In genomic region chr17:48543854-48544355, GRCh38 we compare ENCODE assay signal across 8 cellular contexts. TPM values are rescaled to one million over a fixed set of nuclear protein-coding genes. Genes with fewer than 3 reads are reported as not detected.
A peak's percentile ranks its signal among the peaks of the same experiment; 100 is the strongest.
DNase-seq lines count a peak whose midpoint lies in the region; TF ChIP-seq lines count a peak whose summit lies in the region.

No MANE protein-coding gene starts in this region.

- no peaks in the 10 kb centered on the region for H3K79me2 ChIP-seq in MM.1S (ENCODE audit: low read length)
- H3K79me2 ChIP-seq in mammary epithelial cell (ENCODE audit: insufficient read depth, low read length), result peaks cover 49% of the 10 kb centered on the region

- CTCF ChIA-PET in CD4-positive, alpha-beta memory T cell (lab: Charles Lee; ENCODE audit: partially characterized antibody), result interaction anchor here (0.9 kb wide), 1 partner anchor 36 kb away, joined by 3 read pairs; no protein-coding TSS in a partner anchor
- CTCF ChIA-PET in mammary epithelial cell (lab: Charles Lee; ENCODE audit: low non-redundant PET), result no interaction called here

- no peaks in the 10 kb centered on the region for H3K36me3 ChIP-seq in CD4-positive, alpha-beta memory T cell (ENCODE audit: insufficient read depth, low read length)
- H3K36me3 ChIP-seq in MM.1S (replicated peaks; ENCODE audit: insufficient read depth, low read length) (no peaks in the 10 kb centered on the region), mammary epithelial cell (ENCODE audit: insufficient read depth, low read length) (no peaks in the 10 kb centered on the region), mucosa of rectum (ENCODE audit: control insufficient read depth in 2 of 2, insufficient read depth in 2 of 2, low read length in 2 of 2) (no peaks in the 10 kb centered on the region), tibial nerve (no peaks in the 10 kb centered on the region)

- H2AFZ ChIP-seq in MM.1S (ENCODE audit: low read length), result 0 out of 2 replicates have a peak overlapping the region, but pooled peaks have one; percentile 39
- H2AFZ ChIP-seq in mammary epithelial cell (ENCODE audit: low read depth, low read length), result peak overlapping the region; percentile 85

- H3K4me3 Mint-ChIP-seq in CD4-positive, alpha-beta memory T cell, result peak overlapping the region; percentile 89 to 99 (median 94)

- no peaks in the 10 kb centered on the region for H3K9me2 ChIP-seq in MM.1S (replicated peaks; ENCODE audit: insufficient read depth, low read length)

- DNase-seq in CD4-positive, alpha-beta memory T cell, result peak in 3 of 5 donors; percentile 22 to 25 (median 23)
- DNase-seq in MM.1S (no peak), mammary epithelial cell (peak; percentile 52), tibial nerve (ENCODE audit: low spot score in 2 of 2) (no peak), MV-4-11 (lab: John Stamatoyannopoulos, UW) (no peak), islet precursor cell (no peak), Ammon's horn (ENCODE audit: low spot score) (no peak)

- no peaks in the 10 kb centered on the region for H3F3A ChIP-seq in MM.1S (ENCODE audit: insufficient read depth, low read length)

- H4K20me1 ChIP-seq in MM.1S (ENCODE audit: insufficient read depth, low read length) (no peaks in the 10 kb centered on the region), mammary epithelial cell (ENCODE audit: insufficient read depth, low read length) (no peaks in the 10 kb centered on the region)

- H3K27ac Mint-ChIP-seq in CD4-positive, alpha-beta memory T cell, result peak overlapping the region; percentile 87 to 97 (median 93)

- H3K9me3 ChIP-seq in CD4-positive, alpha-beta memory T cell (ENCODE audit: control insufficient read depth in 1 of 2, low read length in 2 of 2), result no peaks in the 10 kb centered on the region
- no peaks in the 10 kb centered on the region for H3K9me3 ChIP-seq in MM.1S (replicated peaks; ENCODE audit: insufficient read depth, low read length)
- H3K9me3 ChIP-seq in mammary epithelial cell (replicated peaks; ENCODE audit: insufficient read depth, low read length), result no peaks in the 10 kb centered on the region
- no peaks in the 10 kb centered on the region for H3K9me3 ChIP-seq in mucosa of rectum (ENCODE audit: control insufficient read depth in 2 of 2, low read length in 2 of 2)
- no peaks in the 10 kb centered on the region for H3K9me3 ChIP-seq in tibial nerve

- POLR2A ChIA-PET in CD4-positive, alpha-beta memory T cell (lab: Charles Lee; ENCODE audit: partially characterized antibody), result interaction anchor here (0.8 to 2.8 kb wide), 9 partner anchors 12 to 894 kb away, joined by 3 to 12 read pairs (median 3); partner anchors contain the start of gene KPNB1

- peaks cover 34% of the 10 kb centered on the region for H3K4me1 ChIP-seq in CD4-positive, alpha-beta memory T cell (ENCODE audit: insufficient read depth, low read length)
- H3K4me1 ChIP-seq in MM.1S (ENCODE audit: low read length) (peaks cover 5% of the 10 kb centered on the region; the same call in 1 of the 2 replicates), mammary epithelial cell (ENCODE audit: insufficient read depth, low read length) (peaks cover 29% of the 10 kb centered on the region), mucosa of rectum (ENCODE audit: control insufficient read depth in 2 of 2, insufficient read depth in 2 of 2, low read length in 2 of 2) (peaks cover 15 to 18% of the 10 kb centered on the region in 2 donors), tibial nerve (peaks cover 0 to 32% (median 2%) of the 10 kb centered on the region in 4 donors)

- H3K27ac ChIP-seq in CD4-positive, alpha-beta memory T cell (ENCODE audit: low read depth, low read length), result peak overlapping the region; percentile 86
- H3K27ac ChIP-seq in MM.1S (ENCODE audit: low read length) (no peak overlapping the region), mammary epithelial cell (ENCODE audit: insufficient read depth, low read depth, low read length) (peak overlapping the region; percentile 86), mucosa of rectum (ENCODE audit: low read depth in 2 of 2, low read length in 2 of 2) (peak overlapping the region; percentile 66 to 87), tibial nerve (peak overlapping the region; percentile 89 to 96 (median 92))

- no peak for TF ChIP-seq POLR2A in tibial nerve (IDR thresholded peaks at IDR 0.05)

- H3K4me3 ChIP-seq in CD4-positive, alpha-beta memory T cell (ENCODE audit: low read length in 2 of 2), result peak overlapping the region; percentile 74 to 86
- peak overlapping the region; percentile 66; the same call in 1 of the 2 replicates for H3K4me3 ChIP-seq in MM.1S (ENCODE audit: low read length)
- H3K4me3 ChIP-seq in mammary epithelial cell (replicated peaks in 1 of 3; ENCODE audit: insufficient read depth in 1 of 3, low read depth in 2 of 3, low read length in 3 of 3), result peak overlapping the region; percentile 64 to 85 (median 78)
- peak overlapping the region; percentile 60 to 80 for H3K4me3 ChIP-seq in mucosa of rectum (ENCODE audit: low read length in 2 of 2)
- peak overlapping the region; percentile 51 to 66 (median 59) for H3K4me3 ChIP-seq in tibial nerve

- TF ChIP-seq EP300 in tibial nerve (IDR thresholded peaks at IDR 0.05), result no peak

- TF ChIP-seq CTCF in MM.1S (IDR thresholded peaks at IDR 0.05; ENCODE audit: low read length), result no peak
- TF ChIP-seq CTCF in mammary epithelial cell (conservative IDR thresholded peaks at IDR 0.05 in 1 of 2, IDR thresholded peaks at IDR 0.05 in 1 of 2; ENCODE audit: extremely low read depth in 1 of 2, insufficient read depth in 1 of 2, low read depth in 1 of 2, low read length in 2 of 2), result no peak
- no peak for TF ChIP-seq CTCF in tibial nerve (IDR thresholded peaks at IDR 0.05)

- BruUV-seq in mammary epithelial cell (replicated peaks; lab: Mats Ljungman, UMichigan), result no TSS peak

- H3K4me2 ChIP-seq in MM.1S (ENCODE audit: low read depth, low read length) (peak overlapping the region; percentile 92), mammary epithelial cell (ENCODE audit: insufficient read depth, low read depth, low read length) (peak overlapping the region; percentile 94)

- intact Hi-C loops in CD4-positive, alpha-beta memory T cell (cut with micrococcal nuclease), result loop anchor here (1.0 to 5.0 kb wide), 3 partner anchors 34 to 52 kb away; partner anchors contain the start of gene HOXB4
- intact Hi-C loops in mammary epithelial cell (cut with micrococcal nuclease), result loop anchor here (1.0 to 2.0 kb wide), 2 partner anchors 10 to 51 kb away; no protein-coding TSS in a partner anchor

- H3K36me3 Mint-ChIP-seq in CD4-positive, alpha-beta memory T cell, result peaks cover 0 to 20% of the 10 kb centered on the region in 2 donors

- peaks cover 6 to 7% of the 10 kb centered on the region in 2 donors for H3K27me3 Mint-ChIP-seq in CD4-positive, alpha-beta memory T cell

- WGBS in mammary epithelial cell (ENCODE audit: low coverage, missing lambda C conversion rate), result 0% methylated on average over 10 of the region's 20 CpGs
- 2 to 3% methylated on average over 17 to 20 of the region's 20 CpGs for WGBS in tibial nerve, 2 donors

- no peaks in the 10 kb centered on the region for H3K9me3 Mint-ChIP-seq in CD4-positive, alpha-beta memory T cell

- no peaks in the 10 kb centered on the region for H3K27me3 ChIP-seq in CD4-positive, alpha-beta memory T cell (ENCODE audit: insufficient read depth, low read length)
- H3K27me3 ChIP-seq in MM.1S (replicated peaks; ENCODE audit: insufficient read depth, low read length) (peaks cover 16% of the 10 kb centered on the region), mammary epithelial cell (ENCODE audit: insufficient read depth, low read length) (no peaks in the 10 kb centered on the region), mucosa of rectum (ENCODE audit: control insufficient read depth in 2 of 2, insufficient read depth in 2 of 2, low read length in 2 of 2) (peaks cover 0 to 3% of the 10 kb centered on the region in 2 donors), tibial nerve (peaks cover 0 to 61% of the 10 kb centered on the region in 2 donors)

- dilution Hi-C loops in mammary epithelial cell (cut with HindIII; ENCODE audit: low sequenced_read_pairs), result no loop called here

- peaks cover 13 to 80% (median 43%) of the 10 kb centered on the region in 4 donors for H3K4me1 Mint-ChIP-seq in CD4-positive, alpha-beta memory T cell

- in situ Hi-C loops in mammary epithelial cell (cut with MboI; ENCODE audit: low sequenced_read_pairs in 2 of 2), result no loop called here

- H3K9ac ChIP-seq in MM.1S (ENCODE audit: low read length) (no peak overlapping the region), mammary epithelial cell (ENCODE audit: insufficient read depth, low read length) (peak overlapping the region; percentile 96), mucosa of rectum (ENCODE audit: low read depth in 1 of 2, low read length in 2 of 2) (peak overlapping the region; percentile 63 to 79)

RNA-seq across cellular contexts. Expression of gene HOXB2, which starts 1.0 kb away (rescaled TPM):
- 10 to 100 TPM; 34.4 to 39.2 TPM for total RNA-seq in CD4-positive, alpha-beta memory T cell
- polyA plus RNA-seq in CD4-positive, alpha-beta memory T cell, result 10 to 100 TPM; 12.7 to 36.5 TPM
- total RNA-seq in mammary epithelial cell, result 10 to 100 TPM in 1 of 2 donors, 1 to 10 TPM in 1; 3.3 to 18.9 TPM
- polyA plus RNA-seq in mammary epithelial cell, result 6.7 TPM
- polyA minus RNA-seq in mammary epithelial cell, result 2.8 TPM
- total RNA-seq in tibial nerve, result 10 to 100 TPM in 3 of 4 donors, 1 to 10 TPM in 1; 6.9 to 29.3 (median 19.2) TPM

RNA-seq across cellular contexts. Expression of gene HOXB1, which starts 13.1 kb away (rescaled TPM):
- total RNA-seq in CD4-positive, alpha-beta memory T cell, result not detected
- not detected for polyA plus RNA-seq in CD4-positive, alpha-beta memory T cell
- total RNA-seq in mammary epithelial cell (not detected), tibial nerve (not detected)
- polyA plus RNA-seq in mammary epithelial cell, result not detected
- polyA minus RNA-seq in mammary epithelial cell, result not detected

RNA-seq across cellular contexts. Expression of gene HOXB4, which starts 34.2 kb away (rescaled TPM):
- 1 to 10 TPM; 3.1 to 4.5 TPM for total RNA-seq in CD4-positive, alpha-beta memory T cell
- under 1 TPM; 0.11 to 0.13 TPM for polyA plus RNA-seq in CD4-positive, alpha-beta memory T cell
- under 1 TPM; 0.16 to 0.17 TPM for total RNA-seq in mammary epithelial cell
- polyA plus RNA-seq in mammary epithelial cell, result 0.01 TPM
- polyA minus RNA-seq in mammary epithelial cell, result not detected
- total RNA-seq in tibial nerve, result 1 to 10 TPM; 1.2 to 3.5 (median 2.0) TPM

RNA-seq across cellular contexts. Expression of gene HOXB3, which starts 46.1 kb away (rescaled TPM):
- 10 to 100 TPM; 11.2 to 14.5 TPM for total RNA-seq in CD4-positive, alpha-beta memory T cell
- polyA plus RNA-seq in CD4-positive, alpha-beta memory T cell, result under 1 TPM in 1 of 2 donors, not detected in 1; 0.10 TPM
- total RNA-seq in mammary epithelial cell (1 to 10 TPM; 1.5 to 5.2 TPM), tibial nerve (10 to 100 TPM in 2 of 4 donors, 1 to 10 TPM in 2; 3.7 to 14.1 (median 9.4) TPM)
- 2.6 TPM for polyA plus RNA-seq in mammary epithelial cell
- polyA minus RNA-seq in mammary epithelial cell, result 0.67 TPM

RNA-seq across cellular contexts. Expression of gene HOXB5, which starts 49.7 kb away (rescaled TPM):
- not detected for total RNA-seq in CD4-positive, alpha-beta memory T cell
- not detected for polyA plus RNA-seq in CD4-positive, alpha-beta memory T cell
- total RNA-seq in mammary epithelial cell (not detected), tibial nerve (1 to 10 TPM in 2 of 4 donors, not detected in 2; 1.6 to 1.8 TPM)
- polyA plus RNA-seq in mammary epithelial cell, result not detected
- polyA minus RNA-seq in mammary epithelial cell, result not detected

Comparison
In these comparisons a context has a peak if more than half of its experiments do, and no peak if none do; other contexts are left out.
1. DNase-seq: peak in CD4-positive, alpha-beta memory T cell (3 of 5) and mammary epithelial cell (single experiment); none in MM.1S (single experiment), tibial nerve (0 of 2), MV-4-11 (single experiment), islet precursor cell (single experiment) and Ammon's horn (single experiment).
2. Peak in every context shown above with its lines, with median percentiles within 50 percentile points of each other: H3K4me3 ChIP-seq.